8 cellular contexts compared by ENCODE assay signal in the genomic region with DNA sequence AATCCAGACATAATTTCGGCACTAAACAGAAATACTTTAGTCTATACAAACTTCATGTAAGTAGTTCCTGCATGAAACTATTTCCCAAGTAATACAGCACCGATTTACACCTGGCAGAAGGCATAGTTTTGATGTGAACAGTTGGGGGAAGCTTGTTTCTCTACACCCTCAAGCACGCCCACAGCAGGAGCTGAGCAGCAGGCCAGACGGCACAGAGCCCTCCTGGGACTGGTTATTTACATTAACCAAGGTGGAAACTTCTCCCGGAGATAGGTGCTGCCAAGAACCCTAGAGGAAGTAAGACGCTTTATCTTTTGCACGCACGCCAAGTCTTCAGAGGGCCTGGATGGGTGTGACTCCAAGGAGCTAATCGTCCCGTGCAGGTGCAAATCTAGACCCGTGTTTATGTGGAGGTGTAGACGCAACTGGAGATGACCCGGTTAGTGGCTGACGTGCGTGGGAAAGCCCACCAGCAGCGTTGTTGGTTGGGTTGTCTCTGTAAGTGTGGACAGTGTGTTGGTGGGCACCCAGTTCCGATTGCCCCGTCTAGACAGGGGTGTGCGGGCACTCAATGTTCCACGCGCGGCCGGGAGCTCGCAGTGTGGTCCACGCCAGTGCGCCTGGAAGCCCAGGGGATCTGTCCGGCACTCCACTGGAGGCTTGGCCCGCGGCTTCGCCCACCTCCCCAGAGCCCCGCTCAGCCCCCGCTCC. TPM values are rescaled to one million over a fixed set of nuclear protein-coding genes. Genes with fewer than 3 reads are reported as not detected.
DNase-seq lines count a peak whose midpoint lies in the region; ATAC-seq, FAIRE-seq and TF ChIP-seq lines count a peak whose summit lies in the region.

No MANE protein-coding gene starts in this region.

- CTCF ChIA-PET in WTC11 (lab: Charles Lee), result interaction anchor here (0.8 to 3.2 kb wide), 5 partner anchors 19 to 618 kb away, joined by 4 to 11 read pairs (median 4); partner anchors contain the start of gene POLR3B

- peak overlapping the region; percentile 80 for H3K4me3 Mint-ChIP-seq in WTC11

- FAIRE-seq in kidney (lab: Jason Lieb, UNC), result no peak

- H3K4me1 Mint-ChIP-seq in WTC11, result peaks cover 41% of the 10 kb centered on the region

- no peaks in the 10 kb centered on the region for H3K27me3 ChIP-seq in breast epithelium

- POLR2A ChIA-PET in WTC11 (lab: Charles Lee), result interaction anchor here (0.6 kb wide), 1 partner anchor 1365 kb away, joined by 3 read pairs; no protein-coding TSS in a partner anchor

- H3K36me3 Mint-ChIP-seq in WTC11, result no peaks in the 10 kb centered on the region

- H3K4me3 ChIP-seq in breast epithelium, result peak overlapping the region; percentile 66 to 95 (median 87)
- H3K4me3 ChIP-seq in kidney (ENCODE audit: low read length in 2 of 2), result peak overlapping the region; percentile 82 to 93

- no peaks in the 10 kb centered on the region for H3K36me3 ChIP-seq in breast epithelium
- H3K36me3 ChIP-seq in kidney (ENCODE audit: control insufficient read depth in 1 of 2, insufficient read depth in 2 of 2, low read length in 2 of 2), result no peaks in the 10 kb centered on the region

- peak overlapping the region; percentile 86 for H3K27ac Mint-ChIP-seq in WTC11

- H3K4me1 ChIP-seq in breast epithelium, result peaks cover 6 to 10% of the 10 kb centered on the region in 2 donors
- peaks cover 0 to 12% of the 10 kb centered on the region in 2 donors for H3K4me1 ChIP-seq in kidney (ENCODE audit: control insufficient read depth in 1 of 2, insufficient read depth in 1 of 2, low read depth in 1 of 2, low read length in 2 of 2)

- in situ Hi-C loops in GM13976 (cut with MboI; ENCODE audit: low sequenced_read_pairs, unreplicated experiment), result no loop called here

- TF ChIP-seq CTCF in GM13976 (IDR thresholded peaks at IDR 0.05; ENCODE audit: borderline replicate concordance, control extremely low read depth, extremely low read depth, insufficient read depth, missing control alignments) (no peak), WTC11 (IDR thresholded peaks at IDR 0.05) (no peak), breast epithelium (IDR thresholded peaks at IDR 0.05) (no peak), kidney (IDR thresholded peaks at IDR 0.05; ENCODE audit: borderline replicate concordance, extremely low read depth, insufficient read depth) (no peak)

- H3K27ac ChIP-seq in breast epithelium (peak overlapping the region; percentile 98 to 99), kidney (ENCODE audit: low read depth in 2 of 2, low read length in 2 of 2) (peak overlapping the region; percentile 72 to 81)

- no peaks in the 10 kb centered on the region for H3K27me3 Mint-ChIP-seq in WTC11 (ENCODE audit: low read depth)

- intact Hi-C loops in breast epithelium (cut with DNase I; ENCODE audit: low total_unique reads), result no loop called here
- intact Hi-C loops in kidney (cut with DNase I), result no loop called here

- ATAC-seq in HG02678 (IDR thresholded peaks at IDR 0.05; ENCODE audit: unreplicated experiment) (peak; percentile 66), WTC11 (peak; percentile 33)

- H3K9me3 Mint-ChIP-seq in WTC11, result no peaks in the 10 kb centered on the region

- peak overlapping the region; percentile 77 to 88 for H3K9ac ChIP-seq in kidney (ENCODE audit: low read length in 2 of 2)

- TF ChIP-seq POLR2A in breast epithelium (IDR thresholded peaks at IDR 0.05), result no peak

- peak; percentile 47 for DNase-seq in GM13976 (ENCODE audit: low spot score)
- peak; percentile 88 for DNase-seq in NCI-H1436 (lab: John Stamatoyannopoulos, UW)
- peak; percentile 35 for DNase-seq in WTC11 (ENCODE audit: low spot score)
- DNase-seq in breast epithelium (ENCODE audit: low spot score in 2 of 2), result peak; percentile 45 to 54
- peak; percentile 89 for DNase-seq in kidney
- peak; percentile 12 to 51 for DNase-seq in stimulated activated CD4-positive, alpha-beta T cell treated with anti-CD3 and anti-CD28 coated beads, Interleukin-15, amount 100 ng/mL, for 1 hour (ENCODE audit: low read depth in 1 of 2, low spot score in 1 of 2)
- DNase-seq in HPDE6-E6E7 (ENCODE audit: extremely low spot score), result no peak

- H3K9me3 ChIP-seq in breast epithelium, result no peaks in the 10 kb centered on the region
- H3K9me3 ChIP-seq in kidney (ENCODE audit: control insufficient read depth in 1 of 2, low read length in 2 of 2), result no peaks in the 10 kb centered on the region

TF ChIP-seq in WTC11, 78 proteins besides CTCF, POLR2A, EP300 and RAD21 (continues in another document):
- no peak for TF ChIP-seq ZNF671 (CRISPR knock-in tag; IDR thresholded peaks at IDR 0.05)
- no peak for TF ChIP-seq CBFB (CRISPR knock-in tag; IDR thresholded peaks at IDR 0.05; ENCODE audit: low read depth)
- TF ChIP-seq SMAD3 (CRISPR knock-in tag; IDR thresholded peaks at IDR 0.05; ENCODE audit: borderline replicate concordance), result no peak
- TF ChIP-seq MXD4 (CRISPR knock-in tag; IDR thresholded peaks at IDR 0.05; ENCODE audit: borderline replicate concordance), result no peak
- TF ChIP-seq JAZF1 (CRISPR knock-in tag; IDR thresholded peaks at IDR 0.05), result no peak
- TF ChIP-seq SP1 (CRISPR knock-in tag; conservative IDR thresholded peaks at IDR 0.05), result no peak
- TF ChIP-seq ZBTB43 (CRISPR knock-in tag; IDR thresholded peaks at IDR 0.05), result no peak
- peak; percentile 71; the same call in 1 of the 2 replicates for TF ChIP-seq ZNF423 (CRISPR knock-in tag; IDR thresholded peaks at IDR 0.05)
- TF ChIP-seq ARID4B (CRISPR knock-in tag; IDR thresholded peaks at IDR 0.05; ENCODE audit: borderline replicate concordance), result no peak
- TF ChIP-seq RORB (CRISPR knock-in tag; IDR thresholded peaks at IDR 0.05), result no peak
- no peak for TF ChIP-seq TEAD1 (CRISPR knock-in tag; IDR thresholded peaks at IDR 0.05)
- TF ChIP-seq CREB1 (CRISPR knock-in tag; IDR thresholded peaks at IDR 0.05), result no peak
- no peak for TF ChIP-seq NFATC4 (CRISPR knock-in tag; IDR thresholded peaks at IDR 0.05)
- peak; percentile 36; the same call in 1 of the 2 replicates for TF ChIP-seq GABPB1 (CRISPR knock-in tag; IDR thresholded peaks at IDR 0.05)
- TF ChIP-seq FOXK1 (CRISPR knock-in tag; IDR thresholded peaks at IDR 0.05), result 0 out of 2 replicates have a peak, but pooled peaks have one; percentile 30
- TF ChIP-seq ZNF396 (CRISPR knock-in tag; IDR thresholded peaks at IDR 0.05; ENCODE audit: borderline replicate concordance), result no peak
- TF ChIP-seq, protein P1, sequence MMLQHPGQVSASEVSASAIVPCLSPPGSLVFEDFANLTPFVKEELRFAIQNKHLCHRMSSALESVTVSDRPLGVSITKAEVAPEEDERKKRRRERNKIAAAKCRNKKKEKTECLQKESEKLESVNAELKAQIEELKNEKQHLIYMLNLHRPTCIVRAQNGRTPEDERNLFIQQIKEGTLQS (CRISPR knock-in tag; conservative IDR thresholded peaks at IDR 0.05), result no peak
- no peak for TF ChIP-seq TEAD4 (CRISPR knock-in tag; IDR thresholded peaks at IDR 0.05)

RNA-seq across cellular contexts. Expression of gene TCP11L2, which starts 0.8 kb away (rescaled TPM):
- total RNA-seq in WTC11 (2021) (11.9 to 12.8 TPM (median 12.3 TPM) in 3 replicates), breast epithelium (10 to 100 TPM; 31.2 to 53.7 (median 35.4) TPM), kidney (34.5 TPM)
- 2.3 TPM for polyA plus RNA-seq in kidney (ENCODE audit: insufficient read depth, low read depth, low replicate concordance)

RNA-seq across cellular contexts. Expression of gene CKAP4, which starts 53.9 kb away (rescaled TPM):
- total RNA-seq in WTC11 (2021), result 67.2 to 69.6 TPM (median 67.8 TPM) in 3 replicates
- 10 to 100 TPM; 22.0 to 39.3 (median 30.9) TPM for total RNA-seq in breast epithelium
- total RNA-seq in kidney, result 43.0 TPM
- 29.2 TPM for polyA plus RNA-seq in kidney (ENCODE audit: insufficient read depth, low read depth, low replicate concordance)

RNA-seq across cellular contexts. Expression of gene POLR3B, which starts 55.8 kb away (rescaled TPM):
- total RNA-seq in WTC11 (2021) (9.0 to 10.2 TPM (median 9.4 TPM) in 3 replicates), breast epithelium (1 to 10 TPM; 7.0 to 9.8 (median 9.2) TPM), kidney (9.7 TPM)
- polyA plus RNA-seq in kidney (ENCODE audit: insufficient read depth, low read depth, low replicate concordance), result 5.2 TPM
